Comparison of ENCODE assay signal across 17 cellular contexts in the genomic region with DNA sequence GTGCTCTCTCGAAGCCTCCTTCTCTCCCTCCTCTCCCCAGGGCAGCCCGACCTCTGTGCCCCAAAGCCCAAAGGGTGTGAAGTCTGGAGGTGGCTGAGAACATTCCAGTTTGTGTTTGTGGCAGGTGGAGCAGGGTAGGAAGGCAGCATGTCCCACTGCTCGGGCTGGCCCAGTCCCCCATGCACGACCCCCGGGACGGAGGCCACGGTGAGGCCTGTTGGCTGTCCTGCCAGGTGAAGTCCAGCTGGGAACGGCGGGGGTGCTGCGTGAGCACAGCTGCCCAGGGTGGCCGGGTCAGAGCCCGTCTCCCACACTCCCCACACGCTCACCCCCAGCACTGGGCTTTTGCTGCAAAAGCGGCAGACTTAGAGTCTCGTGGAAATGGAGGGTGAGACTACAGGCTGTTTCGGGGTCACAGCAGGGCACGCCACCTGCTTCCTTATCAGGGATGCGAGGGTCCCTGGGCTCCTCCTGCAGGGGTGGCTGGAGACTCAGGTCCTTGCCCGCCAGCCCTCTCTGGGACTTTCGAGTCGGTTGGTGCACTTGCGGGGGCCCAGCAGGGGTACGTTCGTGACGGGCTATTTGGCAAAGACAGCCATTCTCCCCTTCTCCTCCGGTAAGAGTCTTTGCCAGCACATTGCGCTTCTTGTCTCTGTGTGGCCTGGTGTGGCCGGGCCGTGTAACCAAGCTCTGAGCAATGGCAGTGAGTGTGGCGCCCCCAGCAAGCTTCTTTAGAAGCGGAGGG. TPM values are rescaled to one million over a fixed set of nuclear protein-coding genes. Genes with fewer than 3 reads are reported as not detected.
DNase-seq lines count a peak whose midpoint lies in the region; ATAC-seq and TF ChIP-seq lines count a peak whose summit lies in the region.
"Had no signal": no experiment of that assay in that cellular context is flagged by ENCODE, and none has a peak within 500 bp of the region (broad histone marks: within the 10 kb centered on the region; RNA-seq: fewer than 3 reads in every experiment).

No MANE protein-coding gene starts in this region.

- no peaks in the 10 kb centered on the region for H3K36me3 Mint-ChIP-seq in activated CD8-positive, alpha-beta memory T cell treated with anti-CD3 and anti-CD28 coated beads, Interleukin-2, amount 10 ng/mL, durations not matched to agents 7 days and 5 days
- no peaks in the 10 kb centered on the region for H3K36me3 Mint-ChIP-seq in glutamatergic neuron (ENCODE audit: unreplicated experiment)
- H3K36me3 Mint-ChIP-seq in nephron (ENCODE audit: low read depth) = no peaks in the 10 kb centered on the region

- no peak overlapping the region for H3K4me3 ChIP-seq in sigmoid colon
- H3K4me3 ChIP-seq: BLaER1 treated with 17β-estradiol and CSF1 and Interleukin-3, amounts not matched to agents 10 nM and 100 nM; PC-9 had no signal

- DNase-seq in activated CD8-positive, alpha-beta memory T cell treated with anti-CD3 and anti-CD28 coated beads, Interleukin-2, amount 50 U/mL, for 4 hours = peak; percentile 12
- no peak for DNase-seq in activated CD8-positive, alpha-beta memory T cell treated with anti-CD3 and anti-CD28 coated beads, Interleukin-2, amount 10 ng/mL, durations not matched to agents 7 days and 5 days
- DNase-seq in glutamatergic neuron = peak; percentile 15
- peak; percentile 35 for DNase-seq in sigmoid colon
- DNase-seq in mucosa of gallbladder (ENCODE audit: low spot score) = no peak
- DNase-seq in stimulated activated CD4-positive, alpha-beta T cell treated with anti-CD3 and anti-CD28 coated beads, Interleukin-4, amount 100 ng/mL, for 4 hours = no peak
- no peak for DNase-seq in CD1c-positive myeloid dendritic cell (ENCODE audit: extremely low spot score)
- DNase-seq: 8988T, MM.1S, NCI-H1105 treated with DMSO at 0.1 percent for 48 hours, NCI-H187, NCI-H2171, NCI-H446 treated with DMSO at 0.1 percent for 48 hours, NCI-H774, PC-9 had no signal

- TF ChIP-seq CTCF in glutamatergic neuron (IDR thresholded peaks at IDR 0.05; ENCODE audit: partially characterized antibody, unreplicated experiment) (no peak), nephron (IDR thresholded peaks at IDR 0.05; ENCODE audit: unreplicated experiment in 3 of 3) (no peak), sigmoid colon (IDR thresholded peaks at IDR 0.05) (no peak)

- no peak for ATAC-seq in activated CD8-positive, alpha-beta memory T cell treated with anti-CD3 and anti-CD28 coated beads, Interleukin-2, amount 10 ng/mL, durations not matched to agents 7 days and 5 days

- no peak overlapping the region for H3K27ac ChIP-seq in sigmoid colon
- H3K27ac ChIP-seq: BLaER1 treated with 17β-estradiol and CSF1 and Interleukin-3, amounts not matched to agents 10 nM and 100 nM; PC-9 had no signal

- H3K4me1 ChIP-seq in sigmoid colon = peaks cover 0 to 23% (median 15%) of the 10 kb centered on the region in 4 donors

- TF ChIP-seq EP300 in sigmoid colon (IDR thresholded peaks at IDR 0.05) = no peak

- intact Hi-C loops in sigmoid colon (cut with DNase I) = no loop called here

- no peak overlapping the region for H3K27ac Mint-ChIP-seq in activated CD8-positive, alpha-beta memory T cell treated with anti-CD3 and anti-CD28 coated beads, Interleukin-2, amount 10 ng/mL, durations not matched to agents 7 days and 5 days
- H3K27ac Mint-ChIP-seq in glutamatergic neuron (ENCODE audit: unreplicated experiment) = no peak overlapping the region
- peak overlapping the region in 2 of 3 experiments; percentile 41 to 61 for H3K27ac Mint-ChIP-seq in nephron

- no peaks in the 10 kb centered on the region for H3K27me3 Mint-ChIP-seq in activated CD8-positive, alpha-beta memory T cell treated with anti-CD3 and anti-CD28 coated beads, Interleukin-2, amount 10 ng/mL, durations not matched to agents 7 days and 5 days
- peaks cover 5% of the 10 kb centered on the region for H3K27me3 Mint-ChIP-seq in glutamatergic neuron (ENCODE audit: unreplicated experiment)
- peaks cover 8% of the 10 kb centered on the region for H3K27me3 Mint-ChIP-seq in nephron (ENCODE audit: low read depth)

- H3K27me3 ChIP-seq in sigmoid colon = no peaks in the 10 kb centered on the region

- H3K4me1 Mint-ChIP-seq in activated CD8-positive, alpha-beta memory T cell treated with anti-CD3 and anti-CD28 coated beads, Interleukin-2, amount 10 ng/mL, durations not matched to agents 7 days and 5 days = no peaks in the 10 kb centered on the region
- H3K4me1 Mint-ChIP-seq in glutamatergic neuron (ENCODE audit: low read depth, unreplicated experiment) = peaks cover 8% of the 10 kb centered on the region
- H3K4me1 Mint-ChIP-seq in nephron = peaks cover 39% of the 10 kb centered on the region

- H3K36me3 ChIP-seq in sigmoid colon = no peaks in the 10 kb centered on the region
- H3K36me3 ChIP-seq: BLaER1 treated with 17β-estradiol and CSF1 and Interleukin-3, amounts not matched to agents 10 nM and 100 nM had no signal

- no peak overlapping the region for H3K4me3 Mint-ChIP-seq in activated CD8-positive, alpha-beta memory T cell treated with anti-CD3 and anti-CD28 coated beads, Interleukin-2, amount 10 ng/mL, durations not matched to agents 7 days and 5 days
- H3K4me3 Mint-ChIP-seq in glutamatergic neuron (ENCODE audit: unreplicated experiment) (no peak overlapping the region), nephron (no peak overlapping the region)

- CTCF ChIA-PET in activated CD8-positive, alpha-beta memory T cell treated with anti-CD3 and anti-CD28 coated beads, Interleukin-2, amount 10 ng/mL, durations not matched to agents 7 days and 5 days (lab: Charles Lee) = interaction anchor here (1.5 kb wide), 1 partner anchor 31 kb away, joined by 5 read pairs; no protein-coding TSS in a partner anchor

- no peaks in the 10 kb centered on the region for H3K9me3 ChIP-seq in sigmoid colon
- H3K9me3 ChIP-seq: BLaER1 treated with 17β-estradiol and CSF1 and Interleukin-3, amounts not matched to agents 10 nM and 100 nM had no signal

- no peak for TF ChIP-seq POLR2A in sigmoid colon (IDR thresholded peaks at IDR 0.05)

- 87 to 90% methylated on average over 31 of the region's 31 CpGs for WGBS in sigmoid colon, 2 donors

- no peaks in the 10 kb centered on the region for H3K9me3 Mint-ChIP-seq in activated CD8-positive, alpha-beta memory T cell treated with anti-CD3 and anti-CD28 coated beads, Interleukin-2, amount 10 ng/mL, durations not matched to agents 7 days and 5 days (ENCODE audit: low read depth)
- H3K9me3 Mint-ChIP-seq in glutamatergic neuron (ENCODE audit: unreplicated experiment) (peaks cover 4% of the 10 kb centered on the region), nephron (no peaks in the 10 kb centered on the region)

RNA-seq across cellular contexts. Expression of a gene that starts 40.3 kb away (rescaled TPM):
- 1 to 10 TPM; 8.0 to 8.5 TPM for total RNA-seq in activated CD8-positive, alpha-beta memory T cell treated with anti-CD3 and anti-CD28 coated beads, Interleukin-2, amount 10 ng/mL, durations not matched to agents 7 days and 5 days
- total RNA-seq in glutamatergic neuron (ENCODE audit: unreplicated experiment) = 10.8 TPM
- total RNA-seq in sigmoid colon = 1 to 10 TPM; 6.2 to 9.1 (median 6.7) TPM
- 1 to 10 TPM; 2.4 to 9.1 (median 2.5) TPM for polyA plus RNA-seq in sigmoid colon
- 24.4 TPM for total RNA-seq in mucosa of gallbladder

RNA-seq across cellular contexts. Expression of a gene that starts 40.6 kb away (rescaled TPM):
- 100 to 1,000 TPM; 146 to 174 TPM for total RNA-seq in activated CD8-positive, alpha-beta memory T cell treated with anti-CD3 and anti-CD28 coated beads, Interleukin-2, amount 10 ng/mL, durations not matched to agents 7 days and 5 days
- total RNA-seq in glutamatergic neuron (ENCODE audit: unreplicated experiment) = 93.0 TPM
- total RNA-seq in sigmoid colon = 10 to 100 TPM; 49.0 to 56.2 (median 50.7) TPM
- polyA plus RNA-seq in sigmoid colon = 100 to 1,000 TPM in 1 of 3 donors, 10 to 100 TPM in 2; 40.8 to 113 (median 52.2) TPM
- total RNA-seq in mucosa of gallbladder = 172 TPM

Comparison
In these comparisons a context has a peak if more than half of its experiments do, and no peak if none do; other contexts are left out.
1. DNase-seq: peak in activated CD8-positive, alpha-beta memory T cell treated with anti-CD3 and anti-CD28 coated beads, Interleukin-2, amount 50 U/mL, for 4 hours (single experiment), glutamatergic neuron (single experiment) and sigmoid colon (single experiment); none in activated CD8-positive, alpha-beta memory T cell treated with anti-CD3 and anti-CD28 coated beads, Interleukin-2, amount 10 ng/mL, durations not matched to agents 7 days and 5 days (single experiment), mucosa of gallbladder (single experiment), stimulated activated CD4-positive, alpha-beta T cell treated with anti-CD3 and anti-CD28 coated beads, Interleukin-4, amount 100 ng/mL, for 4 hours (0 of 2) and CD1c-positive myeloid dendritic cell (single experiment).
2. H3K27ac Mint-ChIP-seq: peak in nephron (2 of 3); none in activated CD8-positive, alpha-beta memory T cell treated with anti-CD3 and anti-CD28 coated beads, Interleukin-2, amount 10 ng/mL, durations not matched to agents 7 days and 5 days (single experiment) and glutamatergic neuron (single experiment).